ENCODE assay signal across 21 cellular contexts in genomic region chr2:12061785-12062184, GRCh38.
"Had no signal": no experiment of that assay in that cellular context is flagged by ENCODE, and none has a peak within 500 bp of the region (broad histone marks: within the 10 kb centered on the region; RNA-seq: fewer than 3 reads in every experiment).

No MANE protein-coding gene starts in this region.

- H3K27me3 Mint-ChIP-seq: memory B cell had no signal

- H3K36me3 ChIP-seq: gastroesophageal sphincter, tibial nerve had no signal

- H3K27ac Mint-ChIP-seq: activated CD4-positive, alpha-beta T cell treated with anti-CD3 and anti-CD28 coated beads, Interleukin-2, amount 10 ng/mL, durations not matched to agents 7 days and 5 days; activated CD8-positive, alpha-beta memory T cell treated with anti-CD3 and anti-CD28 coated beads, Interleukin-2, amount 10 ng/mL, durations not matched to agents 7 days and 5 days; activated CD8-positive, alpha-beta T cell treated with anti-CD3 and anti-CD28 coated beads for 36 hours; activated naive CD4-positive, alpha-beta T cell treated with anti-CD3 and anti-CD28 coated beads, Interleukin-2, amount 10 ng/mL, durations not matched to agents 7 days and 5 days; dendritic cell treated with granulocyte-macrophage colony-stimulating factor and Interleukin-4, amounts not matched to agents 40 ng/mL and 50 ng/mL, for 4 days; memory B cell; stimulated activated effector memory CD8-positive, alpha-beta T cell treated with anti-CD3 and anti-CD28 coated beads, Interleukin-12 subunit alpha, Interleukin-12 subunit beta, amount 100 ng/mL, for 72 hours; stimulated activated naive CD8-positive, alpha-beta T cell treated with anti-CD3 and anti-CD28 coated beads, Interleukin-15, amount 100 ng/mL, for 72 hours had no signal

- H3K4me3 ChIP-seq: body of pancreas, gastroesophageal sphincter, tibial nerve had no signal

- H3K27me3 ChIP-seq: body of pancreas, gastroesophageal sphincter, tibial nerve had no signal

- H3K9me3 ChIP-seq: body of pancreas, gastroesophageal sphincter, tibial nerve had no signal

- DNase-seq: activated CD4-positive, alpha-beta T cell treated with anti-CD3 and anti-CD28 coated beads, Interleukin-2, amount 10 ng/mL, durations not matched to agents 7 days and 5 days; activated CD8-positive, alpha-beta memory T cell treated with anti-CD3 and anti-CD28 coated beads, Interleukin-2, amount 10 ng/mL, durations not matched to agents 7 days and 5 days; activated CD8-positive, alpha-beta T cell treated with anti-CD3 and anti-CD28 coated beads for 36 hours; activated effector memory CD4-positive, alpha-beta T cell treated with anti-CD3 and anti-CD28 coated beads, Interleukin-2, amount 50 U/mL, for 16 hours; activated naive CD4-positive, alpha-beta T cell treated with anti-CD3 and anti-CD28 coated beads, Interleukin-2, amount 10 ng/mL, durations not matched to agents 7 days and 5 days; activated T-cell treated with anti-CD3 and anti-CD28 coated beads for 4 hours; body of pancreas; effector CD8-positive, alpha-beta T cell; head of caudate nucleus; islet precursor cell; left cardiac atrium; right cardiac atrium; stimulated activated CD4-positive, alpha-beta T cell treated with anti-CD3 and anti-CD28 coated beads, Interleukin-1b, Interleukin-23, amount 100 ng/mL, for 48 hours; stimulated activated naive CD8-positive, alpha-beta T cell treated with anti-CD3 and anti-CD28 coated beads, Interleukin-15, amount 100 ng/mL, for 72 hours had no signal

- H3K9me3 Mint-ChIP-seq: activated CD8-positive, alpha-beta T cell treated with anti-CD3 and anti-CD28 coated beads for 36 hours; activated naive CD4-positive, alpha-beta T cell treated with anti-CD3 and anti-CD28 coated beads, Interleukin-2, amount 10 ng/mL, durations not matched to agents 7 days and 5 days; dendritic cell treated with granulocyte-macrophage colony-stimulating factor and Interleukin-4, amounts not matched to agents 40 ng/mL and 50 ng/mL, for 4 days; stimulated activated effector memory CD8-positive, alpha-beta T cell treated with anti-CD3 and anti-CD28 coated beads, Interleukin-12 subunit alpha, Interleukin-12 subunit beta, amount 100 ng/mL, for 72 hours had no signal

- H3K4me1 ChIP-seq: body of pancreas had no signal

- ATAC-seq: activated CD4-positive, CD25-positive, alpha-beta regulatory T cell treated with anti-CD3 and anti-CD28 coated beads, Interleukin-2, amount 50 U/mL, for 24 hours; activated CD8-positive, alpha-beta memory T cell treated with anti-CD3 and anti-CD28 coated beads, Interleukin-2, amount 10 ng/mL, durations not matched to agents 7 days and 5 days; activated CD8-positive, alpha-beta T cell treated with anti-CD3 and anti-CD28 coated beads for 36 hours; body of pancreas; esophagus mucosa; gastroesophageal sphincter; left cardiac atrium; right cardiac atrium; stimulated activated effector memory CD8-positive, alpha-beta T cell treated with anti-CD3 and anti-CD28 coated beads, Interleukin-12 subunit alpha, Interleukin-12 subunit beta, amount 100 ng/mL, for 72 hours; stimulated activated naive CD8-positive, alpha-beta T cell treated with anti-CD3 and anti-CD28 coated beads, Interleukin-15, amount 100 ng/mL, for 72 hours had no signal

- H3K4me3 Mint-ChIP-seq: activated CD4-positive, alpha-beta T cell treated with anti-CD3 and anti-CD28 coated beads, Interleukin-2, amount 10 ng/mL, durations not matched to agents 7 days and 5 days; activated CD8-positive, alpha-beta memory T cell treated with anti-CD3 and anti-CD28 coated beads, Interleukin-2, amount 10 ng/mL, durations not matched to agents 7 days and 5 days; activated CD8-positive, alpha-beta T cell treated with anti-CD3 and anti-CD28 coated beads for 36 hours; activated naive CD4-positive, alpha-beta T cell treated with anti-CD3 and anti-CD28 coated beads, Interleukin-2, amount 10 ng/mL, durations not matched to agents 7 days and 5 days; dendritic cell treated with granulocyte-macrophage colony-stimulating factor and Interleukin-4, amounts not matched to agents 40 ng/mL and 50 ng/mL, for 4 days; memory B cell; stimulated activated effector memory CD8-positive, alpha-beta T cell treated with anti-CD3 and anti-CD28 coated beads, Interleukin-12 subunit alpha, Interleukin-12 subunit beta, amount 100 ng/mL, for 72 hours; stimulated activated naive CD8-positive, alpha-beta T cell treated with anti-CD3 and anti-CD28 coated beads, Interleukin-15, amount 100 ng/mL, for 72 hours had no signal

- H3K36me3 Mint-ChIP-seq: activated CD8-positive, alpha-beta memory T cell treated with anti-CD3 and anti-CD28 coated beads, Interleukin-2, amount 10 ng/mL, durations not matched to agents 7 days and 5 days; activated naive CD4-positive, alpha-beta T cell treated with anti-CD3 and anti-CD28 coated beads, Interleukin-2, amount 10 ng/mL, durations not matched to agents 7 days and 5 days; stimulated activated effector memory CD8-positive, alpha-beta T cell treated with anti-CD3 and anti-CD28 coated beads, Interleukin-12 subunit alpha, Interleukin-12 subunit beta, amount 100 ng/mL, for 72 hours had no signal

- H3K27ac ChIP-seq: body of pancreas, tibial nerve had no signal
